In the genomic region with DNA sequence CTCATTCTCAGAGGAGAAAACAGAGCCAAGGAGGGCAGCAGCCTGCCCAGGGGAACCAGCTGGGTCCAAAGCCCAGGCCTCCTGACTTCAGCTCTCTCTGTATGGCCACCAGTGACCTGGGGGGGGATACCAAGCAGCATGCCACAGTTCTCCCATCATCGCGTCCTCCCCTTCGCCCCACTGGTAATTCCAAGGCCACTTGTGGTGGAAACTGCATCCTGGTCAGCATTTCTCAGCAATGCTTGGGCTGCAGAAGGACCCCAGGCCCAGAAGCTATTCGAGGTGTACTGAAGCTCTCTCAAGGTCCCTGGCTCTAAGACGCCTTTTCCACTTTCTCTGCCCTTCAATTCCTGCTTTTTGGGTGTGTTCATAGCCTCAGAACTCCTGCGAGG, we compare ENCODE assay signal across 12 cellular contexts. TPM values are rescaled to one million over a fixed set of nuclear protein-coding genes. Genes with fewer than 3 reads are reported as not detected.
"Had no signal": no experiment of that assay in that cellular context is flagged by ENCODE, and none has a peak within 500 bp of the region (broad histone marks: within the 10 kb centered on the region; RNA-seq: fewer than 3 reads in every experiment).

No MANE protein-coding gene starts in this region.

- H3K36me3 ChIP-seq: gastrocnemius medialis, heart right ventricle, prostate gland, spleen, stomach had no signal

- H3K4me3 ChIP-seq: gastrocnemius medialis, prostate gland had no signal

- H3K9ac ChIP-seq: parathyroid adenoma had no signal

- H3K36me3 Mint-ChIP-seq: naive B cell had no signal

- H3K4me1 ChIP-seq: parathyroid adenoma, prostate gland had no signal

- H3K27me3 ChIP-seq: heart right ventricle had no signal

- H3K79me2 ChIP-seq: parathyroid adenoma had no signal

- H3K9me3 ChIP-seq: gastrocnemius medialis, heart right ventricle, prostate gland, spleen, stomach had no signal

- H3K27ac ChIP-seq: gastrocnemius medialis, heart right ventricle, parathyroid adenoma, prostate gland, spleen, stomach had no signal

- H3K9me3 Mint-ChIP-seq: nephron had no signal

RNA-seq across cellular contexts. Expression of a gene that starts 27.1 kb away (rescaled TPM):
- total RNA-seq: fibroblast of villous mesenchyme, lung microvascular endothelial cell, occipital lobe, skeletal muscle tissue, spleen, stomach had no signal
